Comparison of ENCODE assay signal across 14 cellular contexts in the genomic region with DNA sequence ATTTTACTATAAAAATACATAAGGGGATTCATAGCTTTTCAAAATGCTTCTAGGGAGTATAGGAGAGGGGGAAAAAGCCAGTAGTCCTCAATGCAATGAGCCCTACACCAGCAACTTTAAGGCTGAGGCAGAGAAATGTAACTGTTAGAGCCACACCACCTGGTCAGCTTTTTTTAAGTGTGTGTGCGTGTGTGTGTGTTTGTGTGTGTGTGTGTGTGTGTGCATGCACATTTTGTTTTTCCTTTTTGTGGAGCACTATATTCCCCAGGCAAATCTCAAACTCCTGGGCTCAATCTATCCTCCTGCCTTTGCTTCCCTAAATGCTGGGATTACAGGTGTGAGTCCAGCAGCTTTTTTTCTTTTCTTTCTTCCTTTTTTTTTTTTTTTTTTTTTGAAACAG. TPM values are rescaled to one million over a fixed set of nuclear protein-coding genes. Genes with fewer than 3 reads are reported as not detected.
DNase-seq lines count a peak whose midpoint lies in the region; ATAC-seq lines count a peak whose summit lies in the region.
"Had no signal": no experiment of that assay in that cellular context is flagged by ENCODE, and none has a peak within 500 bp of the region (broad histone marks: within the 10 kb centered on the region; RNA-seq: fewer than 3 reads in every experiment).

No MANE protein-coding gene starts in this region.

- ATAC-seq in HG03342 (IDR thresholded peaks at IDR 0.05; ENCODE audit: unreplicated experiment), result no peak
- ATAC-seq: A549; CD8-positive, alpha-beta T cell had no signal

- no peaks in the 10 kb centered on the region for H3K9me3 Mint-ChIP-seq in activated naive CD4-positive, alpha-beta T cell treated with anti-CD3 and anti-CD28 coated beads, Interleukin-2, amount 50 U/mL, for 24 hours
- H3K9me3 Mint-ChIP-seq in activated naive CD4-positive, alpha-beta T cell treated with anti-CD3 and anti-CD28 coated beads for 36 hours, result no peaks in the 10 kb centered on the region
- H3K9me3 Mint-ChIP-seq: CD4-positive, alpha-beta T cell; CD8-positive, alpha-beta T cell had no signal

- no peak overlapping the region for H3K4me3 Mint-ChIP-seq in activated naive CD4-positive, alpha-beta T cell treated with anti-CD3 and anti-CD28 coated beads, Interleukin-2, amount 50 U/mL, for 24 hours
- H3K4me3 Mint-ChIP-seq in activated naive CD4-positive, alpha-beta T cell treated with anti-CD3 and anti-CD28 coated beads for 36 hours, result no peak overlapping the region
- H3K4me3 Mint-ChIP-seq: B cell; CD4-positive, alpha-beta T cell; CD8-positive, alpha-beta T cell had no signal

- peak overlapping the region; percentile 55 for H3K27ac Mint-ChIP-seq in activated naive CD4-positive, alpha-beta T cell treated with anti-CD3 and anti-CD28 coated beads, Interleukin-2, amount 50 U/mL, for 24 hours
- H3K27ac Mint-ChIP-seq in activated naive CD4-positive, alpha-beta T cell treated with anti-CD3 and anti-CD28 coated beads for 36 hours, result no peak overlapping the region
- H3K27ac Mint-ChIP-seq: B cell; CD4-positive, alpha-beta T cell; CD8-positive, alpha-beta T cell had no signal

- CTCF ChIA-PET in activated naive CD4-positive, alpha-beta T cell treated with anti-CD3 and anti-CD28 coated beads for 36 hours (lab: Charles Lee), result no interaction called here

- peaks cover 2% of the 10 kb centered on the region for H3K36me3 Mint-ChIP-seq in activated naive CD4-positive, alpha-beta T cell treated with anti-CD3 and anti-CD28 coated beads, Interleukin-2, amount 50 U/mL, for 24 hours
- H3K36me3 Mint-ChIP-seq in activated naive CD4-positive, alpha-beta T cell treated with anti-CD3 and anti-CD28 coated beads for 36 hours (ENCODE audit: low read depth), result no peaks in the 10 kb centered on the region
- H3K36me3 Mint-ChIP-seq: CD8-positive, alpha-beta T cell had no signal

- peaks cover 21% of the 10 kb centered on the region for H3K27me3 Mint-ChIP-seq in activated naive CD4-positive, alpha-beta T cell treated with anti-CD3 and anti-CD28 coated beads, Interleukin-2, amount 50 U/mL, for 24 hours
- peaks cover 31% of the 10 kb centered on the region for H3K27me3 Mint-ChIP-seq in activated naive CD4-positive, alpha-beta T cell treated with anti-CD3 and anti-CD28 coated beads for 36 hours (ENCODE audit: low read depth)

- peaks cover 9% of the 10 kb centered on the region for H3K4me1 Mint-ChIP-seq in activated naive CD4-positive, alpha-beta T cell treated with anti-CD3 and anti-CD28 coated beads, Interleukin-2, amount 50 U/mL, for 24 hours
- peaks cover 6% of the 10 kb centered on the region for H3K4me1 Mint-ChIP-seq in activated naive CD4-positive, alpha-beta T cell treated with anti-CD3 and anti-CD28 coated beads for 36 hours (ENCODE audit: low read depth)

- intact Hi-C loops in activated naive CD4-positive, alpha-beta T cell treated with anti-CD3 and anti-CD28 coated beads for 36 hours (cut with micrococcal nuclease), result no loop called here

- DNase-seq in DMS53 (lab: John Stamatoyannopoulos, UW) (peak; percentile 30), DMS53 treated with DMSO at 0.1 percent for 48 hours (lab: John Stamatoyannopoulos, UW; ENCODE audit: unreplicated experiment) (no peak)
- DNase-seq in activated naive CD4-positive, alpha-beta T cell treated with anti-CD3 and anti-CD28 coated beads for 36 hours, result no peak
- DNase-seq: AML-193; Caco-2; Calu3; CD4-positive, alpha-beta T cell; CD8-positive, alpha-beta T cell; DMS79 treated with DMSO at 0.1 percent for 48 hours; GF-D8 had no signal

RNA-seq across cellular contexts. Expression of gene MEIOC, which starts 2.3 kb away (rescaled TPM):
- total RNA-seq in activated naive CD4-positive, alpha-beta T cell treated with anti-CD3 and anti-CD28 coated beads for 36 hours, result under 1 TPM in 1 of 2 experiments, not detected in 1; 0.05 TPM
- total RNA-seq: Caco-2; CD8-positive, alpha-beta T cell had no signal

RNA-seq across cellular contexts. Expression of gene CCDC43, which starts 35.6 kb away (rescaled TPM):
- total RNA-seq in activated naive CD4-positive, alpha-beta T cell treated with anti-CD3 and anti-CD28 coated beads for 36 hours, result 10 to 100 TPM; 29.1 to 31.8 TPM

RNA-seq across cellular contexts. Expression of gene DBF4B, which starts 54.5 kb away (rescaled TPM):
- total RNA-seq in activated naive CD4-positive, alpha-beta T cell treated with anti-CD3 and anti-CD28 coated beads for 36 hours, result 10 to 100 TPM; 28.5 to 29.5 TPM
